Comparison of ENCODE assay signal across 8 cellular contexts in genomic region chr17:56593073-56593740, GRCh38. TPM values are rescaled to one million over a fixed set of nuclear protein-coding genes. Genes with fewer than 3 reads are reported as not detected.
DNase-seq lines count a peak whose midpoint lies in the region; ATAC-seq and TF ChIP-seq lines count a peak whose summit lies in the region.

Gene NOG, plus strand, starts transcription at chr17:56593699. Its CDS starts 525 bp downstream, at chr17:56594224.

- intact Hi-C loops in esophagus squamous epithelium (cut with DNase I) (loop anchor here (5.0 kb wide), 2 partner anchors 124 to 189 kb away; no protein-coding TSS in a partner anchor), transverse colon (cut with DNase I; ENCODE audit: low total_unique reads) (loop anchor here (2.0 to 10.0 kb wide), 2 partner anchors 122 to 182 kb away; no protein-coding TSS in a partner anchor)

- ATAC-seq in GM18517 (IDR thresholded peaks at IDR 0.05; ENCODE audit: unreplicated experiment), result no peak

- H3K4me3 ChIP-seq in esophagus squamous epithelium, result peak within 1 kb of the TSS; percentile 31 to 63 (median 54)
- H3K4me3 ChIP-seq in transverse colon, result peak within 1 kb of the TSS; percentile 29 to 63 (median 38)

- in situ Hi-C loops in transverse colon (cut with MboI; ENCODE audit: low pct_ligation_motif_present in 1 of 4, low pct_unique_long_range_greater_than_20kb in 1 of 4, low sequenced_read_pairs in 3 of 4), result loop anchor here in 1 of 4 donors (25.0 kb wide), 1 partner anchor 119 kb away; no protein-coding TSS in a partner anchor

- peak; percentile 9 for DNase-seq in NCI-H2107 treated with DMSO at 0.1 percent for 48 hours (lab: John Stamatoyannopoulos, UW; ENCODE audit: unreplicated experiment)
- no peak for DNase-seq in NCI-H2107 (lab: John Stamatoyannopoulos, UW)
- peak; percentile 36 for DNase-seq in NCI-H524 treated with DMSO at 0.1 percent for 48 hours (lab: John Stamatoyannopoulos, UW)
- peak; percentile 36 for DNase-seq in activated T-cell treated with anti-CD3 and anti-CD28 coated beads for 1 hour (ENCODE audit: low read depth)
- DNase-seq in esophagus squamous epithelium (lab: John Stamatoyannopoulos, UW), result no peak
- peak; percentile 89 for DNase-seq in myocyte (ENCODE audit: low read depth)
- DNase-seq in transverse colon, result no peak

- TF ChIP-seq CTCF in esophagus squamous epithelium (IDR thresholded peaks at IDR 0.05) (no peak), transverse colon (IDR thresholded peaks at IDR 0.05) (no peak)

- WGBS in esophagus squamous epithelium, 2 donors, result 0% methylated on average over 2 of the region's 58 CpGs; no CpG with 5 or more reads in 1 of the 2 donors
- 1% methylated on average over 21 of the region's 58 CpGs; no CpG with 5 or more reads in 1 of the 2 donors for WGBS in transverse colon (ENCODE audit: low coverage in 1 of 2), 2 donors

- H3K36me3 ChIP-seq in esophagus squamous epithelium (no peaks in the 10 kb centered on the region), transverse colon (no peaks in the 10 kb centered on the region)

- H3K4me1 ChIP-seq in esophagus squamous epithelium (peaks cover 36 to 61% (median 45%) of the 10 kb centered on the region in 3 donors), transverse colon (peaks cover 14 to 50% (median 41%) of the 10 kb centered on the region in 4 donors)

- H3K27me3 ChIP-seq in esophagus squamous epithelium, result peaks cover 5 to 96% (median 19%) of the 10 kb centered on the region in 4 donors
- peaks cover 100% of the 10 kb centered on the region for H3K27me3 ChIP-seq in transverse colon

- TF ChIP-seq POLR2A in esophagus squamous epithelium (IDR thresholded peaks at IDR 0.05) (no peak), transverse colon (IDR thresholded peaks at IDR 0.05) (no peak)

- H3K9me3 ChIP-seq in esophagus squamous epithelium (no peaks in the 10 kb centered on the region), transverse colon (no peaks in the 10 kb centered on the region)

- TF ChIP-seq EP300 in transverse colon (IDR thresholded peaks at IDR 0.05; ENCODE audit: low read depth), result no peak

- peak within 1 kb of the TSS; percentile 5 to 72 (median 30) for H3K27ac ChIP-seq in esophagus squamous epithelium
- H3K27ac ChIP-seq in transverse colon, result peak within 1 kb of the TSS; percentile 24 to 53 (median 43)

RNA-seq across cellular contexts. Expression of gene NOG, which starts in this region (rescaled TPM):
- total RNA-seq in esophagus squamous epithelium, result under 1 TPM in 1 of 4 donors, not detected in 3; 0.38 TPM
- 62.4 and 63.9 TPM in 2 replicates for total RNA-seq in myocyte
- 4.9 TPM for polyA plus RNA-seq in myocyte (2012)
- total RNA-seq in transverse colon, result not detected

Comparison
In these comparisons a context has a peak if more than half of its experiments do, and no peak if none do; other contexts are left out.
1. RNA of gene NOG (total RNA-seq): 62.4 to 63.9 TPM in myocyte; 0.38 TPM in esophagus squamous epithelium and not detected in transverse colon; every median in the first group is over 10 times any median in the second.
2. DNase-seq: peak in NCI-H2107 treated with DMSO at 0.1 percent for 48 hours (single experiment), NCI-H524 treated with DMSO at 0.1 percent for 48 hours (single experiment), activated T-cell treated with anti-CD3 and anti-CD28 coated beads for 1 hour (single experiment) and myocyte (single experiment); none in NCI-H2107 (single experiment), esophagus squamous epithelium (single experiment) and transverse colon (single experiment).